8 cellular contexts compared by ENCODE assay signal in the genomic region with DNA sequence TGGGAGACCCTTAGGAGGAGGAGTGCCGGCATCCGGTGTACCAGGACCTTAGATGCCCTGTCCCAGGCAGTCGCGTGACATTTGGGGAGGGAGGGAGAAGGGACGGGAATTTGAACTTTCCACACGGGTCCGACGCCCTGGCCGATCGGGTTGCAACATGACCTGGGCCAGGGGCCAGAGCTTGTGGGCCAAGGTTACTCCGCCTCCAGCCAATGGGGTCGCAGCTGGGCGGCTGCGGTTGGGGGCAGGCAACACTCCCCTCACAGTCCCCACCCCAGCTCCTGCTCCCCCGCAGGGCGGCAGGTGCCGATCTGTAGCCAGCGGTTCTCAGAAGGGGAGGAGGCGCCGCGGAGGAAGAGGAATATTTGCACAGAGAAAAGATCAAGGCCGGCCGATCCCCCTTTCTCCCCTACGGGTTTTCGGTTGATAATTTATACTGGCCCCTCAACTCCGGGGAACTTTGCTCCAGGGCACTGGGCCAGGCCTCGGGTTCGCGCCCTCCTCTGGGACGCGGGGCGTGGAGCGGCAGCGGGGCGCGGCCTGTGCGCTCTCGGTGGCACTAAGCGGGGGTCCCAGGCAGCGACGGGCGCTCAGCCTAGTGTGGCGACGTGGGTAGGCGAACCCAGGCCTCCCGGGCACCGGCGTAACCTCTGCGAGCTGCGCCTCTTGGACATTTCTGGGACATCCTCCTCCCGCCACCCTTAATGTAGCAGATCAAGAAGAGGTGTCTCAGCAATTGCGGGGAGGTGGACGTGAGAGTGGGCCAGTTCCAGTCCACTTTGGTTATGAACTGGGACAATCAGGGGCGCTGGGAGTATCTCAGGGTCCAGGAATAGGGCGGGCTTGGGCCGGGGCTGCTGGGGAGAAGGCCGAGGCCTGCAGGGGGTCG. TPM values are rescaled to one million over a fixed set of nuclear protein-coding genes. Genes with fewer than 3 reads are reported as not detected.
A peak's percentile ranks its signal among the peaks of the same experiment; 100 is the strongest.
DNase-seq lines count a peak whose midpoint lies in the region; ATAC-seq and TF ChIP-seq lines count a peak whose summit lies in the region.

No MANE protein-coding gene starts in this region.

- H3K27me3 ChIP-seq in BLaER1 (peaks cover 54% of the 10 kb centered on the region), endodermal cell (ENCODE audit: control insufficient read depth, insufficient read depth, low read length, poor library complexity, severe bottlenecking) (peaks cover 42% of the 10 kb centered on the region), muscle layer of duodenum (ENCODE audit: low read depth, low read length) (peaks cover 16% of the 10 kb centered on the region)

- peaks cover 7% of the 10 kb centered on the region; the same call in 1 of the 2 replicates for H4K20me1 ChIP-seq in BLaER1

- H3K4me3 Mint-ChIP-seq in endodermal cell, result peak overlapping the region; percentile 67

- peaks cover 19% of the 10 kb centered on the region for H3K4me1 ChIP-seq in BLaER1
- peaks cover 8% of the 10 kb centered on the region for H3K4me1 ChIP-seq in endodermal cell (ENCODE audit: control insufficient read depth, insufficient read depth, low read length)
- peaks cover 0 to 18% of the 10 kb centered on the region in 2 donors for H3K4me1 ChIP-seq in muscle layer of duodenum (ENCODE audit: control insufficient read depth in 1 of 2, insufficient read depth in 2 of 2, low read length in 2 of 2)

- no peaks in the 10 kb centered on the region for H3K9me3 Mint-ChIP-seq in endodermal cell

- H3K9me3 ChIP-seq in BLaER1 (no peaks in the 10 kb centered on the region), endodermal cell (ENCODE audit: control insufficient read depth, low read length) (no peaks in the 10 kb centered on the region), muscle layer of duodenum (ENCODE audit: control insufficient read depth in 1 of 2, low read length in 2 of 2) (no peaks in the 10 kb centered on the region)

- peak overlapping the region; percentile 52 for H3K27ac Mint-ChIP-seq in endodermal cell

- peaks cover 1% of the 10 kb centered on the region for H3K36me3 Mint-ChIP-seq in endodermal cell (ENCODE audit: low read depth)

- H3K27me3 Mint-ChIP-seq in endodermal cell (ENCODE audit: insufficient read depth), result peaks cover 51% of the 10 kb centered on the region

- peaks cover 4% of the 10 kb centered on the region for H3K4me1 Mint-ChIP-seq in endodermal cell

- no peak overlapping the region for H3K9ac ChIP-seq in BLaER1
- no peak overlapping the region for H3K9ac ChIP-seq in endodermal cell (ENCODE audit: extremely low read depth, low read length, poor library complexity, severe bottlenecking)

- H3K36me3 ChIP-seq in BLaER1 (no peaks in the 10 kb centered on the region), endodermal cell (ENCODE audit: control insufficient read depth, insufficient read depth, low read length) (no peaks in the 10 kb centered on the region), muscle layer of duodenum (ENCODE audit: control insufficient read depth in 1 of 2, insufficient read depth in 2 of 2, low read length in 2 of 2) (no peaks in the 10 kb centered on the region)

- H3K27ac ChIP-seq in BLaER1 (no peak overlapping the region), endodermal cell (ENCODE audit: low read depth, low read length) (no peak overlapping the region), muscle layer of duodenum (ENCODE audit: low read length) (no peak overlapping the region)

- no peak for TF ChIP-seq CTCF in endodermal cell (conservative IDR thresholded peaks at IDR 0.05)

- peak; percentile 55 for DNase-seq in KBM-7
- peak; percentile 92 for DNase-seq in endodermal cell
- DNase-seq in head of caudate nucleus, result no peak
- no peak for DNase-seq in mesenteric fat pad (ENCODE audit: low spot score)
- no peak for DNase-seq in activated CD4-positive, alpha-beta T cell treated with anti-CD3 and anti-CD28 coated beads for 48 hours

- intact Hi-C loops in head of caudate nucleus (cut with DNase I), result no loop called here

- H3K4me2 ChIP-seq in BLaER1, result peak overlapping the region; percentile 69

- 3 to 4% methylated on average over 19 to 58 of the region's 58 CpGs for WGBS in endodermal cell (ENCODE audit: insufficient coverage in 1 of 2, insufficient read length in 1 of 2), 2 experiments

- no peak for ATAC-seq in HG03571 (IDR thresholded peaks at IDR 0.05; ENCODE audit: unreplicated experiment)

- peak overlapping the region; percentile 32 for H3K4me3 ChIP-seq in BLaER1
- peak overlapping the region; percentile 75 for H3K4me3 ChIP-seq in endodermal cell (ENCODE audit: low read length)
- peak overlapping the region; percentile 46 to 73 for H3K4me3 ChIP-seq in muscle layer of duodenum (ENCODE audit: low read depth in 1 of 2, low read length in 2 of 2)

- in situ Hi-C loops in KBM-7 (cut with MboI; ENCODE audit: low pct_unique_long_range_greater_than_20kb, low sequenced_read_pairs), result loop anchor here (10.0 kb wide), 1 partner anchor 112 kb away; a partner anchor contains a TSS

RNA-seq across cellular contexts. Expression of a gene that starts 1.2 kb away (rescaled TPM):
- total RNA-seq in endodermal cell, result 10 to 100 TPM; 39.7 to 58.0 TPM
- polyA plus RNA-seq in endodermal cell (2013, experiment 1 of 2), result 5.2 TPM
- polyA plus RNA-seq in endodermal cell (2013, experiment 2 of 2), result 2.8 TPM
- 91.5 TPM for total RNA-seq in mesenteric fat pad

RNA-seq across cellular contexts. Expression of a gene that starts 44.5 kb away (rescaled TPM):
- total RNA-seq in endodermal cell (1 to 10 TPM; 6.1 to 9.1 TPM), mesenteric fat pad (2.0 TPM)
- polyA plus RNA-seq in endodermal cell (2013, experiment 1 of 2), result 12.5 TPM
- 10.6 TPM for polyA plus RNA-seq in endodermal cell (2013, experiment 2 of 2)

RNA-seq across cellular contexts. Expression of a gene that starts 44.8 kb away (rescaled TPM):
- total RNA-seq in endodermal cell, result 10 to 100 TPM; 55.7 to 59.7 TPM
- polyA plus RNA-seq in endodermal cell (2013, experiment 1 of 2), result 43.4 TPM
- 37.8 TPM for polyA plus RNA-seq in endodermal cell (2013, experiment 2 of 2)
- total RNA-seq in mesenteric fat pad, result 36.9 TPM

Comparison
In these comparisons a context has a peak if more than half of its experiments do, and no peak if none do; other contexts are left out.
1. DNase-seq: peak in KBM-7 (single experiment) and endodermal cell (single experiment); none in head of caudate nucleus (0 of 42), mesenteric fat pad (single experiment) and activated CD4-positive, alpha-beta T cell treated with anti-CD3 and anti-CD28 coated beads for 48 hours (single experiment).
2. Peak in every context shown above with its lines, with median percentiles within 50 percentile points of each other: H3K4me3 ChIP-seq.